In genomic region chr1:53593758-53594380, GRCh38 we compare ENCODE assay signal across 10 cellular contexts.
DNase-seq lines count a peak whose midpoint lies in the region; TF ChIP-seq lines count a peak whose summit lies in the region.
"Had no signal": no experiment of that assay in that cellular context is flagged by ENCODE, and none has a peak within 500 bp of the region (broad histone marks: within the 10 kb centered on the region; RNA-seq: fewer than 3 reads in every experiment).

No MANE protein-coding gene starts in this region.

- TF ChIP-seq CTCF in GM12872 (IDR thresholded peaks at IDR 0.05; ENCODE audit: insufficient read depth, low read depth, low read length) (peak; percentile 46; the same call in 2 of the 3 replicates), fibroblast of the aortic adventitia (IDR thresholded peaks at IDR 0.05; ENCODE audit: insufficient read depth, low read length) (peak; percentile 13), nephron progenitor cell (IDR thresholded peaks at IDR 0.05) (peak; percentile 68)

- H3K27ac Mint-ChIP-seq in nephron progenitor cell, result no peak overlapping the region

- no peak overlapping the region for H3K4me3 ChIP-seq in fibroblast of the aortic adventitia (ENCODE audit: low read depth, low read length)
- H3K4me3 ChIP-seq: esophagus squamous epithelium had no signal

- H3K36me3 Mint-ChIP-seq in nephron progenitor cell (ENCODE audit: low read depth), result no peaks in the 10 kb centered on the region

- no peak overlapping the region for H3K4me3 Mint-ChIP-seq in nephron progenitor cell
- H3K4me3 Mint-ChIP-seq: activated T-cell treated with anti-CD3 and anti-CD28 coated beads, Interleukin-2, amount 50 U/mL, for 4 hours had no signal

- H3K9me3 Mint-ChIP-seq in nephron progenitor cell, result no peaks in the 10 kb centered on the region
- H3K9me3 Mint-ChIP-seq: activated T-cell treated with anti-CD3 and anti-CD28 coated beads, Interleukin-2, amount 50 U/mL, for 4 hours had no signal

- peak; percentile 41 for DNase-seq in NCI-H526 treated with DMSO at 0.1 percent for 48 hours (lab: John Stamatoyannopoulos, UW)
- DNase-seq in fibroblast of the aortic adventitia (ENCODE audit: low read depth), result no peak
- peak; percentile 77 for DNase-seq in nephron progenitor cell
- DNase-seq in DMS79 (lab: John Stamatoyannopoulos, UW), result no peak
- DNase-seq in stimulated activated CD8-positive, alpha-beta memory T cell treated with anti-CD3 and anti-CD28 coated beads, Interleukin-4, amount 100 ng/mL, for 48 hours, result no peak
- DNase-seq in GDM1 (lab: John Stamatoyannopoulos, UW), result no peak
- DNase-seq in AG20443 (ENCODE audit: low spot score), result no peak
- DNase-seq: activated T-cell treated with anti-CD3 and anti-CD28 coated beads, Interleukin-2, amount 50 U/mL, for 4 hours; esophagus squamous epithelium had no signal

- H3K4me1 Mint-ChIP-seq in nephron progenitor cell, result peaks cover 34% of the 10 kb centered on the region

- peaks cover 17% of the 10 kb centered on the region for H3K27me3 Mint-ChIP-seq in nephron progenitor cell (ENCODE audit: low read depth, poor library complexity)

Comparison
In these comparisons a context has a peak if more than half of its experiments do, and no peak if none do; other contexts are left out.
1. CTCF ChIP-seq: peak in every context shown above with its lines; median percentile 68 in nephron progenitor cell; 46 in GM12872; 13 in fibroblast of the aortic adventitia.
2. DNase-seq: peak in NCI-H526 treated with DMSO at 0.1 percent for 48 hours (single experiment) and nephron progenitor cell (single experiment); none in fibroblast of the aortic adventitia (single experiment), DMS79 (single experiment), stimulated activated CD8-positive, alpha-beta memory T cell treated with anti-CD3 and anti-CD28 coated beads, Interleukin-4, amount 100 ng/mL, for 48 hours (single experiment), GDM1 (single experiment) and AG20443 (single experiment).